In genomic region chr3:71444028-71444860, GRCh38 we compare ENCODE assay signal across 1 cellular context.
TF ChIP-seq lines count a peak whose summit lies in the region.

No MANE protein-coding gene starts in this region.

TF ChIP-seq in WTC11, 78 proteins besides CTCF, POLR2A, EP300 and RAD21 (continued from another document):
- TF ChIP-seq, protein P1, sequence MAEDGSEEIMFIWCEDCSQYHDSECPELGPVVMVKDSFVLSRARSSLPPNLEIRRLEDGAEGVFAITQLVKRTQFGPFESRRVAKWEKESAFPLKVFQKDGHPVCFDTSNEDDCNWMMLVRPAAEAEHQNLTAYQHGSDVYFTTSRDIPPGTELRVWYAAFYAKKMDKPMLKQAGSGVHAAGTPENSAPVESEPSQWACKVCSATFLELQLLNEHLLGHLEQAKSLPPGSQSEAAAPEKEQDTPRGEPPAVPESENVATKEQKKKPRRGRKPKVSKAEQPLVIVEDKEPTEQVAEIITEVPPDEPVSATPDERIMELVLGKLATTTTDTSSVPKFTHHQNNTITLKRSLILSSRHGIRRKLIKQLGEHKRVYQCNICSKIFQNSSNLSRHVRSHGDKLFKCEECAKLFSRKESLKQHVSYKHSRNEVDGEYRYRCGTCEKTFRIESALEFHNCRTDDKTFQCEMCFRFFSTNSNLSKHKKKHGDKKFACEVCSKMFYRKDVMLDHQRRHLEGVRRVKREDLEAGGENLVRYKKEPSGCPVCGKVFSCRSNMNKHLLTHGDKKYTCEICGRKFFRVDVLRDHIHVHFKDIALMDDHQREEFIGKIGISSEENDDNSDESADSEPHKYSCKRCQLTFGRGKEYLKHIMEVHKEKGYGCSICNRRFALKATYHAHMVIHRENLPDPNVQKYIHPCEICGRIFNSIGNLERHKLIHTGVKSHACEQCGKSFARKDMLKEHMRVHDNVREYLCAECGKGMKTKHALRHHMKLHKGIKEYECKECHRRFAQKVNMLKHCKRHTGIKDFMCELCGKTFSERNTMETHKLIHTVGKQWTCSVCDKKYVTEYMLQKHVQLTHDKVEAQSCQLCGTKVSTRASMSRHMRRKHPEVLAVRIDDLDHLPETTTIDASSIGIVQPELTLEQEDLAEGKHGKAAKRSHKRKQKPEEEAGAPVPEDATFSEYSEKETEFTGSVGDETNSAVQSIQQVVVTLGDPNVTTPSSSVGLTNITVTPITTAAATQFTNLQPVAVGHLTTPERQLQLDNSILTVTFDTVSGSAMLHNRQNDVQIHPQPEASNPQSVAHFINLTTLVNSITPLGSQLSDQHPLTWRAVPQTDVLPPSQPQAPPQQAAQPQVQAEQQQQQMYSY (CRISPR knock-in tag; IDR thresholded peaks at IDR 0.05) = no peak
- TF ChIP-seq CREM (CRISPR knock-in tag; IDR thresholded peaks at IDR 0.05) (no peak), ETV6 (CRISPR knock-in tag; IDR thresholded peaks at IDR 0.05) (no peak)
TF ChIP-seq in WTC11: peak in this region for 0.
